In genomic region chr6:131807321-131807643, GRCh38 we compare ENCODE assay signal across 8 cellular contexts. TPM values are rescaled to one million over a fixed set of nuclear protein-coding genes. Genes with fewer than 3 reads are reported as not detected.
A peak's percentile ranks its signal among the peaks of the same experiment; 100 is the strongest.
DNase-seq lines count a peak whose midpoint lies in the region; ATAC-seq and TF ChIP-seq lines count a peak whose summit lies in the region.

No MANE protein-coding gene starts in this region.

- H3K9me3 Mint-ChIP-seq in activated CD4-positive, alpha-beta memory T cell treated with anti-CD3 and anti-CD28 coated beads for 36 hours, result no peaks in the 10 kb centered on the region
- no peaks in the 10 kb centered on the region for H3K9me3 Mint-ChIP-seq in stimulated activated effector memory CD8-positive, alpha-beta T cell treated with anti-CD3 and anti-CD28 coated beads, Interleukin-12 subunit alpha, Interleukin-12 subunit beta, amount 100 ng/mL, for 72 hours

- H3K4me2 ChIP-seq in HCT116 (ENCODE audit: low read length), result peak overlapping the region; percentile 85

- H3K4me1 ChIP-seq in HCT116 (ENCODE audit: control insufficient read depth in 1 of 2, insufficient read depth in 2 of 2, low read length in 2 of 2), result peaks cover 0 to 14% of the 10 kb centered on the region in 2 experiments; a peak in 3 of 4 replicates

- no peaks in the 10 kb centered on the region for H3K9me3 ChIP-seq in HCT116 (ENCODE audit: control insufficient read depth in 1 of 2, insufficient read depth in 1 of 2, low read depth in 1 of 2, low read length in 2 of 2)

- no peak for TF ChIP-seq RAD21 in HCT116 (IDR thresholded peaks at IDR 0.05; ENCODE audit: low read depth)

- peak overlapping the region; percentile 81 for H3K4me3 Mint-ChIP-seq in activated CD4-positive, alpha-beta memory T cell treated with anti-CD3 and anti-CD28 coated beads for 36 hours
- H3K4me3 Mint-ChIP-seq in stimulated activated effector memory CD8-positive, alpha-beta T cell treated with anti-CD3 and anti-CD28 coated beads, Interleukin-12 subunit alpha, Interleukin-12 subunit beta, amount 100 ng/mL, for 72 hours, result peak overlapping the region; percentile 86

- no peak overlapping the region for H3K27ac Mint-ChIP-seq in activated CD4-positive, alpha-beta memory T cell treated with anti-CD3 and anti-CD28 coated beads for 36 hours
- H3K27ac Mint-ChIP-seq in stimulated activated effector memory CD8-positive, alpha-beta T cell treated with anti-CD3 and anti-CD28 coated beads, Interleukin-12 subunit alpha, Interleukin-12 subunit beta, amount 100 ng/mL, for 72 hours, result no peak overlapping the region

- TF ChIP-seq POLR2A in HCT116 (IDR thresholded peaks at IDR 0.05; ENCODE audit: borderline replicate concordance, extremely low read depth, insufficient read depth, insufficient read length), result no peak

- H3K4me1 Mint-ChIP-seq in activated CD4-positive, alpha-beta memory T cell treated with anti-CD3 and anti-CD28 coated beads for 36 hours (ENCODE audit: low read depth), result peaks cover 28% of the 10 kb centered on the region
- H3K4me1 Mint-ChIP-seq in stimulated activated effector memory CD8-positive, alpha-beta T cell treated with anti-CD3 and anti-CD28 coated beads, Interleukin-12 subunit alpha, Interleukin-12 subunit beta, amount 100 ng/mL, for 72 hours, result peaks cover 22% of the 10 kb centered on the region

- no peaks in the 10 kb centered on the region for H3K36me3 Mint-ChIP-seq in activated CD4-positive, alpha-beta memory T cell treated with anti-CD3 and anti-CD28 coated beads for 36 hours
- H3K36me3 Mint-ChIP-seq in stimulated activated effector memory CD8-positive, alpha-beta T cell treated with anti-CD3 and anti-CD28 coated beads, Interleukin-12 subunit alpha, Interleukin-12 subunit beta, amount 100 ng/mL, for 72 hours, result peaks cover 5% of the 10 kb centered on the region

- no peak for DNase-seq in HCT116 (ENCODE audit: low read depth, low spot score)
- DNase-seq in activated CD4-positive, alpha-beta memory T cell treated with anti-CD3 and anti-CD28 coated beads for 36 hours, result no peak
- no peak for DNase-seq in stimulated activated effector memory CD8-positive, alpha-beta T cell treated with anti-CD3 and anti-CD28 coated beads, Interleukin-12 subunit alpha, Interleukin-12 subunit beta, amount 100 ng/mL, for 72 hours (ENCODE audit: low spot score in 2 of 2)
- DNase-seq in ACHN, result no peak
- no peak for DNase-seq in activated CD4-positive, CD25-positive, alpha-beta regulatory T cell treated with anti-CD3 and anti-CD28 coated beads, Interleukin-2, amount 50 U/mL, for 72 hours

- H4K20me1 ChIP-seq in HCT116 (ENCODE audit: insufficient read depth), result no peaks in the 10 kb centered on the region

- H3K36me3 ChIP-seq in HCT116 (ENCODE audit: control insufficient read depth in 1 of 2, insufficient read depth in 2 of 2, low read length in 2 of 2), result no peaks in the 10 kb centered on the region

- POLR2A ChIA-PET in HCT116 (lab: Charles Lee), result no interaction called here
- POLR2A ChIA-PET in activated CD4-positive, alpha-beta memory T cell treated with anti-CD3 and anti-CD28 coated beads for 36 hours (lab: Charles Lee), result no interaction called here

- H3K27me3 ChIP-seq in HCT116 (ENCODE audit: insufficient read depth, low read length), result no peaks in the 10 kb centered on the region

- peak overlapping the region; percentile 45 for H3K9ac ChIP-seq in HCT116 (ENCODE audit: low read length)

- CTCF ChIA-PET in HCT116 (lab: Charles Lee), result no interaction called here
- CTCF ChIA-PET in activated CD4-positive, alpha-beta memory T cell treated with anti-CD3 and anti-CD28 coated beads for 36 hours (lab: Charles Lee), result interaction anchor here (0.8 kb wide), 1 partner anchor 10 kb away, joined by 3 read pairs; no protein-coding TSS in a partner anchor

- RAD21 ChIA-PET in HCT116 (lab: Charles Lee; ENCODE audit: low non-redundant PET in 1 of 2, low total read pairs in 2 of 2, uncharacterized antibody in 2 of 2, unreplicated experiment in 2 of 2), result no interaction called here

- no TSS peak for BruUV-seq in HCT116 (replicated peaks; lab: Mats Ljungman, UMichigan)

- intact Hi-C loops in HCT116 (cut with micrococcal nuclease), result no loop called here
- intact Hi-C loops in activated CD4-positive, alpha-beta memory T cell treated with anti-CD3 and anti-CD28 coated beads for 36 hours (cut with micrococcal nuclease), result loop anchor here (5.0 kb wide), 2 partner anchors 120 to 180 kb away; partner anchors contain the start of gene MED23

- H3K27ac ChIP-seq in HCT116 (ENCODE audit: low read depth, low read length), result no peak overlapping the region

- H3K27me3 Mint-ChIP-seq in activated CD4-positive, alpha-beta memory T cell treated with anti-CD3 and anti-CD28 coated beads for 36 hours, result peaks cover 16% of the 10 kb centered on the region

- ATAC-seq in HCT116 (no peak), HG03378 (IDR thresholded peaks at IDR 0.05; ENCODE audit: unreplicated experiment) (no peak), HG02981 (IDR thresholded peaks at IDR 0.05; ENCODE audit: unreplicated experiment) (no peak)
- ATAC-seq in stimulated activated effector memory CD8-positive, alpha-beta T cell treated with anti-CD3 and anti-CD28 coated beads, Interleukin-12 subunit alpha, Interleukin-12 subunit beta, amount 100 ng/mL, for 72 hours, result no peak

- in situ Hi-C loops in ACHN (cut with HindIII; ENCODE audit: low pct_ligation_motif_present, low pct_unique_long_range_greater_than_20kb, low sequenced_read_pairs), result no loop called here

- H3K4me3 ChIP-seq in HCT116 (replicated peaks in 1 of 2; ENCODE audit: low read depth in 1 of 2, low read length in 2 of 2) (peak overlapping the region; percentile 48 to 64), iPS-11a (ENCODE audit: low read depth, low read length) (peak overlapping the region; percentile 31)

- TF ChIP-seq CTCF in HCT116 (IDR thresholded peaks at IDR 0.05 in 2 of 3, conservative IDR thresholded peaks at IDR 0.05 in 1 of 3; ENCODE audit: borderline replicate concordance in 1 of 3, insufficient read depth in 1 of 3, low read depth in 2 of 3, low read length in 2 of 3), result no peak

- no peaks in the 10 kb centered on the region for H3K79me2 ChIP-seq in HCT116 (ENCODE audit: insufficient read depth, low read length)

- H3K9me2 ChIP-seq in HCT116 (ENCODE audit: insufficient read depth), result no peaks in the 10 kb centered on the region

- H2AFZ ChIP-seq in HCT116 (ENCODE audit: low read depth, low read length, poor library complexity, severe bottlenecking), result peak overlapping the region; percentile 82

TF ChIP-seq in HCT116, 20 proteins besides CTCF, POLR2A, EP300 and RAD21:
- TF ChIP-seq ZBTB33 (IDR thresholded peaks at IDR 0.05; ENCODE audit: extremely low read depth, insufficient replicate concordance, low read length) (no peak), ZNF274 (IDR thresholded peaks at IDR 0.05; ENCODE audit: low read depth, low read length) (no peak), EZH2phosphoT487 (IDR thresholded peaks at IDR 0.05; ENCODE audit: borderline replicate concordance) (no peak), EZH2 (IDR thresholded peaks at IDR 0.05) (no peak), POLR2AphosphoS5 (IDR thresholded peaks at IDR 0.05; ENCODE audit: low read depth, low read length) (no peak), ZFX (IDR thresholded peaks at IDR 0.05) (no peak), SP1 (IDR thresholded peaks at IDR 0.05; ENCODE audit: low read depth) (no peak), CEBPB (IDR thresholded peaks at IDR 0.05; ENCODE audit: low read depth) (no peak), EGR1 (IDR thresholded peaks at IDR 0.05; ENCODE audit: low read depth) (no peak)

RNA-seq across cellular contexts. Expression of gene ENPP1, which starts 0.5 kb away (rescaled TPM):
- 6.5 TPM for total RNA-seq in HCT116 (2021; ENCODE audit: unreplicated experiment)
- 0.80 and 1.0 TPM in 2 replicates for polyA plus RNA-seq in HCT116 (2012)
- total RNA-seq in activated CD4-positive, alpha-beta memory T cell treated with anti-CD3 and anti-CD28 coated beads for 36 hours, result 1 to 10 TPM; 1.1 to 1.4 TPM
